Comparison of ENCODE assay signal across 9 cellular contexts in the genomic region with DNA sequence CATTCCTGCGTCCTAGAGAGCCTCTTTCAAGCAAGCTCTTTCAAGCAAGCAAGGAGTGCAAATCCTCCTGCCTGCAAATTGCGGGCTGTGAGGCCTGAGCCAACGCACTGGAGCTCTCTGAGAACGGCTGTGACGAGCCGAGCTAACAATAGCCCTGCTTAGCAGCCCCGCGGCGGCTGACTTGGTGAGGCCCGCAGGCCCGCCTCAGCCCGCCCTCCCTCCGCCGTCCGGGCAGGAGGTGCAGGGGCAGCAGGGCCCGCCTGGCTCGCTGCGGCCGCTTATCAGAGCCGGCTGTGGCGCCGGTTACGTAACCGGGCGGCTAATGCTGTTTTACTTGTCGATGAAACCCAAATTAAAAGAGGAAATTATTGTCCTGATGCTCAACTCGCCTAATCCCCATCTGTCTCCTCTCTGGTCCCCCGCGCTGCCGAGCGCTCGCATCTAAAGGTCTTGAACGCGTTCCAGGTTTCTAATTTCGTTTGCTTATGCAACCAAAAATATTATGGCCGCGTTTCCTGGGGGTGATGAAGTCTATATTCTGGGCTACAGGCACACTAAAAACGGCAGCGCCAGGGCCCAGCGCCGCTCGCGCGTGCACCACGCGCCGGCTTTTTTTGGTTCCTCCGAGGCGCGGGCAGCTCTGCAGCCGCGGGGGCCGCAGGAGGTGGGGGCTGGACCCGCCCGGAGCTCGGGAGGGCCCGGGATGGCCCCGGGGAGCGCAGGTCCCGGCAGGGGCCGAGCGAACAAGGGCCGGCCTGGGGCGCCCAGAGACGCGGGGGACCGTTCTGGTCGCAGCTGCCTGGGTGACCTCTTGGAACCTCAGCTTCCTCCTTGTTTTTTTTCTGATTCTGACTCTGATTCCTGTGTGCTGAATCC.
DNase-seq lines count a peak whose midpoint lies in the region; ATAC-seq and TF ChIP-seq lines count a peak whose summit lies in the region.
"Had no signal": no experiment of that assay in that cellular context is flagged by ENCODE, and none has a peak within 500 bp of the region (broad histone marks: within the 10 kb centered on the region; RNA-seq: fewer than 3 reads in every experiment).

No MANE protein-coding gene starts in this region.

- H3K4me2 ChIP-seq in Loucy (ENCODE audit: low read depth, low read length, poor library complexity, severe bottlenecking) (peak overlapping the region; percentile 79), neural cell (ENCODE audit: low read length) (no peak overlapping the region)

- H3K27ac ChIP-seq in RWPE1 (peak overlapping the region; percentile 91), gastroesophageal sphincter (peak overlapping the region; percentile 93 to 99 (median 97)), neural cell (ENCODE audit: low read length) (peak overlapping the region; percentile 55), tibial nerve (peak overlapping the region; percentile 87 to 98 (median 96))

- peak overlapping the region; percentile 71 for H3K4me3 ChIP-seq in Loucy (ENCODE audit: low read length, poor library complexity, severe bottlenecking)
- H3K4me3 ChIP-seq in gastroesophageal sphincter, result peak overlapping the region; percentile 35 to 53
- peak overlapping the region; percentile 55 for H3K4me3 ChIP-seq in neural cell (ENCODE audit: low read length)
- peak overlapping the region; percentile 24 to 64 (median 46) for H3K4me3 ChIP-seq in tibial nerve

- peak; percentile 24 to 43 for TF ChIP-seq POLR2A in gastroesophageal sphincter (IDR thresholded peaks at IDR 0.05)
- TF ChIP-seq POLR2A in tibial nerve (IDR thresholded peaks at IDR 0.05), result peak in 1 of 2 donors; percentile 48

- H3K27ac Mint-ChIP-seq in activated naive CD8-positive, alpha-beta T cell, result peak overlapping the region; percentile 94

- no peaks in the 10 kb centered on the region for H3K9me2 ChIP-seq in Loucy (replicated peaks; ENCODE audit: low read depth, low read length)
- no peaks in the 10 kb centered on the region for H3K9me2 ChIP-seq in neural cell (ENCODE audit: insufficient read depth, low read length)

- no peaks in the 10 kb centered on the region for H3K79me2 ChIP-seq in Loucy (ENCODE audit: insufficient read depth, low read length)
- H3K79me2 ChIP-seq in neural cell (replicated peaks; ENCODE audit: insufficient read depth, low read length), result no peaks in the 10 kb centered on the region

- H4K20me1 ChIP-seq in Loucy (ENCODE audit: insufficient read depth, low read length, poor library complexity, severe bottlenecking), result no peaks in the 10 kb centered on the region
- no peaks in the 10 kb centered on the region for H4K20me1 ChIP-seq in neural cell (ENCODE audit: insufficient read depth)

- POLR2A ChIA-PET in RWPE1 (lab: Yijun Ruan, JAX; ENCODE audit: low non-redundant PET), result interaction anchor here (0.6 to 0.7 kb wide), 3 partner anchors 18 to 86 kb away, joined by 3 to 4 read pairs (median 3); a partner anchor contains a TSS

- TF ChIP-seq RAD21 in neural cell (conservative IDR thresholded peaks at IDR 0.05), result peak; percentile 9

- peak; percentile 66 for DNase-seq in A172 (ENCODE audit: low spot score)
- no peak for DNase-seq in RWPE1 (ENCODE audit: low spot score)
- peak; percentile 64 to 73 for DNase-seq in tibial nerve (ENCODE audit: low spot score in 2 of 2)
- DNase-seq: DND-41 had no signal

- H3K9me3 Mint-ChIP-seq in activated naive CD8-positive, alpha-beta T cell (ENCODE audit: low read depth), result no peaks in the 10 kb centered on the region

- CTCF ChIA-PET in RWPE1 (lab: Yijun Ruan, JAX), result interaction anchor here (0.6 kb wide), 1 partner anchor 37 kb away, joined by 3 read pairs; no protein-coding TSS in a partner anchor

- peaks cover 32% of the 10 kb centered on the region for H3K4me1 Mint-ChIP-seq in activated naive CD8-positive, alpha-beta T cell (ENCODE audit: low read depth)

- H3K36me3 ChIP-seq in Loucy (ENCODE audit: insufficient read depth, low read length) (no peaks in the 10 kb centered on the region), gastroesophageal sphincter (no peaks in the 10 kb centered on the region), neural cell (ENCODE audit: insufficient read depth, low read length) (no peaks in the 10 kb centered on the region), tibial nerve (no peaks in the 10 kb centered on the region)

- TF ChIP-seq CTCF in Loucy (conservative IDR thresholded peaks at IDR 0.05; ENCODE audit: low read length) (no peak), RWPE1 (conservative IDR thresholded peaks at IDR 0.05; ENCODE audit: low read depth) (no peak), gastroesophageal sphincter (IDR thresholded peaks at IDR 0.05) (no peak), neural cell (IDR thresholded peaks at IDR 0.05; ENCODE audit: poor library complexity, severe bottlenecking) (no peak), tibial nerve (IDR thresholded peaks at IDR 0.05) (peak in 1 of 5 experiments; percentile 13)

- peak overlapping the region; percentile 91 for H3K4me3 Mint-ChIP-seq in activated naive CD8-positive, alpha-beta T cell

- no peaks in the 10 kb centered on the region for H3K27me3 Mint-ChIP-seq in activated naive CD8-positive, alpha-beta T cell

- H2AFZ ChIP-seq in Loucy (ENCODE audit: low read length), result peak overlapping the region; percentile 96
- peak overlapping the region; percentile 63 for H2AFZ ChIP-seq in neural cell (ENCODE audit: low read depth, low read length)

- TF ChIP-seq EP300 in gastroesophageal sphincter (IDR thresholded peaks at IDR 0.05) (peak; percentile 42), neural cell (conservative IDR thresholded peaks at IDR 0.05; ENCODE audit: poor library complexity, severe bottlenecking) (no peak), tibial nerve (IDR thresholded peaks at IDR 0.05) (peak in 1 of 2 donors; percentile 78)

- H3K36me3 Mint-ChIP-seq in activated naive CD8-positive, alpha-beta T cell, result no peaks in the 10 kb centered on the region

- H3K9me3 ChIP-seq in Loucy (ENCODE audit: insufficient read depth, low read depth, low read length) (no peaks in the 10 kb centered on the region), gastroesophageal sphincter (no peaks in the 10 kb centered on the region), neural cell (ENCODE audit: low read length) (no peaks in the 10 kb centered on the region), tibial nerve (no peaks in the 10 kb centered on the region)

- peaks cover 4% of the 10 kb centered on the region for H3K27me3 ChIP-seq in Loucy (ENCODE audit: insufficient read depth, low read length, poor library complexity, severe bottlenecking)
- H3K27me3 ChIP-seq in gastroesophageal sphincter, result no peaks in the 10 kb centered on the region
- no peaks in the 10 kb centered on the region for H3K27me3 ChIP-seq in neural cell (ENCODE audit: insufficient read depth, low read depth, low read length)
- no peaks in the 10 kb centered on the region for H3K27me3 ChIP-seq in tibial nerve

- ATAC-seq in GM19023 (IDR thresholded peaks at IDR 0.05; ENCODE audit: unreplicated experiment), result peak; percentile 53
- peak; percentile 94 for ATAC-seq in gastroesophageal sphincter

- WGBS in gastroesophageal sphincter (ENCODE audit: low coverage in 1 of 2), 2 donors, result 0% methylated on average over 6 of the region's 68 CpGs
- 1 to 2% methylated on average over 22 to 60 of the region's 68 CpGs for WGBS in tibial nerve, 2 donors

- peak overlapping the region; percentile 59 for H3K9ac ChIP-seq in Loucy (ENCODE audit: low read depth, low read length, poor library complexity, severe bottlenecking)
- H3K9ac ChIP-seq in neural cell (ENCODE audit: low read length), result peak overlapping the region; percentile 61

- H3K4me1 ChIP-seq in Loucy (ENCODE audit: insufficient read depth, low read length, poor library complexity, severe bottlenecking) (no peaks in the 10 kb centered on the region), gastroesophageal sphincter (peaks cover 0 to 60% (median 9%) of the 10 kb centered on the region in 3 donors), tibial nerve (peaks cover 0 to 40% (median 23%) of the 10 kb centered on the region in 4 donors)

- H3F3A ChIP-seq in Loucy (ENCODE audit: low read depth) (no peaks in the 10 kb centered on the region), neural cell (ENCODE audit: insufficient read depth, low read length, poor library complexity, severe bottlenecking) (no peaks in the 10 kb centered on the region)

TF ChIP-seq in neural cell, 6 proteins besides CTCF, POLR2A, EP300 and RAD21:
- TF ChIP-seq, protein P1, sequence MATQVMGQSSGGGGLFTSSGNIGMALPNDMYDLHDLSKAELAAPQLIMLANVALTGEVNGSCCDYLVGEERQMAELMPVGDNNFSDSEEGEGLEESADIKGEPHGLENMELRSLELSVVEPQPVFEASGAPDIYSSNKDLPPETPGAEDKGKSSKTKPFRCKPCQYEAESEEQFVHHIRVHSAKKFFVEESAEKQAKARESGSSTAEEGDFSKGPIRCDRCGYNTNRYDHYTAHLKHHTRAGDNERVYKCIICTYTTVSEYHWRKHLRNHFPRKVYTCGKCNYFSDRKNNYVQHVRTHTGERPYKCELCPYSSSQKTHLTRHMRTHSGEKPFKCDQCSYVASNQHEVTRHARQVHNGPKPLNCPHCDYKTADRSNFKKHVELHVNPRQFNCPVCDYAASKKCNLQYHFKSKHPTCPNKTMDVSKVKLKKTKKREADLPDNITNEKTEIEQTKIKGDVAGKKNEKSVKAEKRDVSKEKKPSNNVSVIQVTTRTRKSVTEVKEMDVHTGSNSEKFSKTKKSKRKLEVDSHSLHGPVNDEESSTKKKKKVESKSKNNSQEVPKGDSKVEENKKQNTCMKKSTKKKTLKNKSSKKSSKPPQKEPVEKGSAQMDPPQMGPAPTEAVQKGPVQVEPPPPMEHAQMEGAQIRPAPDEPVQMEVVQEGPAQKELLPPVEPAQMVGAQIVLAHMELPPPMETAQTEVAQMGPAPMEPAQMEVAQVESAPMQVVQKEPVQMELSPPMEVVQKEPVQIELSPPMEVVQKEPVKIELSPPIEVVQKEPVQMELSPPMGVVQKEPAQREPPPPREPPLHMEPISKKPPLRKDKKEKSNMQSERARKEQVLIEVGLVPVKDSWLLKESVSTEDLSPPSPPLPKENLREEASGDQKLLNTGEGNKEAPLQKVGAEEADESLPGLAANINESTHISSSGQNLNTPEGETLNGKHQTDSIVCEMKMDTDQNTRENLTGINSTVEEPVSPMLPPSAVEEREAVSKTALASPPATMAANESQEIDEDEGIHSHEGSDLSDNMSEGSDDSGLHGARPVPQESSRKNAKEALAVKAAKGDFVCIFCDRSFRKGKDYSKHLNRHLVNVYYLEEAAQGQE (IDR thresholded peaks at IDR 0.05; ENCODE audit: borderline replicate concordance), result no peak
- TF ChIP-seq POLR2AphosphoS5 (IDR thresholded peaks at IDR 0.05), result peak; percentile 41
- TF ChIP-seq EZH2 (IDR thresholded peaks at IDR 0.05; ENCODE audit: borderline replicate concordance, insufficient read depth, low read length, poor library complexity, severe bottlenecking), result no peak
- peak; percentile 8 for TF ChIP-seq SMC3 (conservative IDR thresholded peaks at IDR 0.05; ENCODE audit: poor library complexity)
- TF ChIP-seq TAF1 (IDR thresholded peaks at IDR 0.05; ENCODE audit: low read depth), result peak; percentile 4
- TF ChIP-seq MXI1 (conservative IDR thresholded peaks at IDR 0.05; ENCODE audit: poor library complexity, severe bottlenecking), result no peak
